Comparison of ENCODE assay signal across 15 cellular contexts in genomic region chr5:164090358-164090757, GRCh38.
"Had no signal": no experiment of that assay in that cellular context is flagged by ENCODE, and none has a peak within 500 bp of the region (broad histone marks: within the 10 kb centered on the region; RNA-seq: fewer than 3 reads in every experiment).

No MANE protein-coding gene starts in this region.

- H3K4me3 Mint-ChIP-seq: memory B cell, naive B cell, nephron had no signal

- H3K9me3 Mint-ChIP-seq: memory B cell had no signal

- H3K27me3 Mint-ChIP-seq: memory B cell had no signal

- H3K4me1 ChIP-seq: gastrocnemius medialis, lower lobe of right lung, stomach, transverse colon had no signal

- H3K27ac Mint-ChIP-seq: memory B cell, naive B cell, nephron had no signal

- H3K27ac ChIP-seq: dorsolateral prefrontal cortex, gastrocnemius medialis, heart right ventricle, lower lobe of right lung, stomach, thoracic aorta, transverse colon had no signal

- H3K9me3 ChIP-seq: gastrocnemius medialis, lower lobe of right lung, stomach, thoracic aorta, transverse colon had no signal

- H3K36me3 Mint-ChIP-seq: memory B cell, naive B cell had no signal

- H3K4me3 ChIP-seq: dorsolateral prefrontal cortex, gastrocnemius medialis, heart right ventricle, lower lobe of right lung, stomach, thoracic aorta, transverse colon had no signal

- H3K36me3 ChIP-seq: gastrocnemius medialis, heart right ventricle, lower lobe of right lung, stomach, thoracic aorta, transverse colon had no signal

- H3K27me3 ChIP-seq: gastrocnemius medialis, heart right ventricle, stomach, transverse colon had no signal

- H3K4me1 Mint-ChIP-seq: memory B cell had no signal

- DNase-seq: cortex of kidney; dorsolateral prefrontal cortex; effector CD8-positive, alpha-beta T cell; gastrocnemius medialis; heart right ventricle; lower lobe of right lung; naive B cell; stimulated activated CD4-positive, alpha-beta T cell treated with anti-CD3 and anti-CD28 coated beads, Interleukin-2, amount 100 ng/mL, for 24 hours; stimulated activated naive CD4-positive, alpha-beta T cell; stomach; substantia nigra; transverse colon had no signal
